In genomic region chr6:125995972-125996580, GRCh38 we compare ENCODE assay signal across 8 cellular contexts. TPM values are rescaled to one million over a fixed set of nuclear protein-coding genes. Genes with fewer than 3 reads are reported as not detected.
DNase-seq lines count a peak whose midpoint lies in the region; ATAC-seq and TF ChIP-seq lines count a peak whose summit lies in the region.

No MANE protein-coding gene starts in this region.

- no peaks in the 10 kb centered on the region for H4K20me1 ChIP-seq in OCI-LY3 (ENCODE audit: insufficient read depth, low read length)

- H3K9me3 ChIP-seq in OCI-LY3 (ENCODE audit: insufficient read depth, low read length) = no peaks in the 10 kb centered on the region
- H3K9me3 ChIP-seq in esophagus muscularis mucosa = no peaks in the 10 kb centered on the region

- H3K27me3 ChIP-seq in OCI-LY3 (ENCODE audit: low read depth, low read length) = no peaks in the 10 kb centered on the region
- no peaks in the 10 kb centered on the region for H3K27me3 ChIP-seq in esophagus muscularis mucosa

- no peak for TF ChIP-seq POLR2A in esophagus muscularis mucosa (IDR thresholded peaks at IDR 0.05; ENCODE audit: low read depth)

- H3K36me3 ChIP-seq in OCI-LY3 (replicated peaks; ENCODE audit: low read depth, low read length) (peaks cover 4% of the 10 kb centered on the region), esophagus muscularis mucosa (peaks cover 0 to 30% (median 19%) of the 10 kb centered on the region in 4 donors)

- peak; percentile 97 for ATAC-seq in GM21529 (IDR thresholded peaks at IDR 0.05; ENCODE audit: unreplicated experiment)

- H3K9me3 Mint-ChIP-seq in nephron progenitor cell = no peaks in the 10 kb centered on the region

- H3K4me1 ChIP-seq in OCI-LY3 (ENCODE audit: low read length) (peaks cover 5% of the 10 kb centered on the region; the same call in 1 of the 2 replicates), esophagus muscularis mucosa (peaks cover 0 to 32% (median 20%) of the 10 kb centered on the region in 4 donors)

- peaks cover 33% of the 10 kb centered on the region for H3K36me3 Mint-ChIP-seq in nephron progenitor cell (ENCODE audit: low read depth)

- WGBS in esophagus muscularis mucosa = 7% methylated on average over 8 of the region's 8 CpGs

- no peak overlapping the region for H2AFZ ChIP-seq in OCI-LY3 (ENCODE audit: low read depth, low read length)

- peaks cover 26% of the 10 kb centered on the region for H3K79me2 ChIP-seq in OCI-LY3 (ENCODE audit: low read length)

- H3K4me3 ChIP-seq in OCI-LY3 (ENCODE audit: low read length) (peak overlapping the region; percentile 58), esophagus muscularis mucosa (peak overlapping the region in 3 of 4 donors; percentile 16 to 34 (median 16))

- no peak overlapping the region for H3K9ac ChIP-seq in OCI-LY3 (ENCODE audit: low read length)

- no peak overlapping the region for H3K4me3 Mint-ChIP-seq in nephron progenitor cell

- no peak overlapping the region for H3K27ac Mint-ChIP-seq in nephron progenitor cell

- intact Hi-C loops in esophagus muscularis mucosa (cut with DNase I) = loop anchor here (10.0 kb wide), 1 partner anchor 1129 kb away; no protein-coding TSS in a partner anchor

- no peaks in the 10 kb centered on the region for H3K27me3 Mint-ChIP-seq in nephron progenitor cell (ENCODE audit: low read depth, poor library complexity)

- DNase-seq in DMS79 treated with DMSO at 0.1 percent for 48 hours (lab: John Stamatoyannopoulos, UW) = peak; percentile 59
- peak; percentile 44 for DNase-seq in HuH-7.5 (ENCODE audit: low spot score)
- peak; percentile 61 for DNase-seq in activated T-cell treated with anti-CD3 and anti-CD28 coated beads for 4 hours
- no peak for DNase-seq in esophagus muscularis mucosa (ENCODE audit: extremely low spot score)
- peak; percentile 75 for DNase-seq in nephron progenitor cell
- DNase-seq in stromal cell of bone marrow (ENCODE audit: low read depth) = peak; percentile 43

- H3K4me2 ChIP-seq in OCI-LY3 (ENCODE audit: low read length) = peak overlapping the region; percentile 61

- H3K27ac ChIP-seq in OCI-LY3 (ENCODE audit: low read length) (no peak overlapping the region), esophagus muscularis mucosa (replicated peaks in 1 of 4) (no peak overlapping the region)

- H3K4me1 Mint-ChIP-seq in nephron progenitor cell = peaks cover 17% of the 10 kb centered on the region

- TF ChIP-seq CTCF in OCI-LY3 (IDR thresholded peaks at IDR 0.05; ENCODE audit: low read depth, low read length) = peak; percentile 80
- TF ChIP-seq CTCF in esophagus muscularis mucosa (IDR thresholded peaks at IDR 0.05) = peak in 2 of 3 experiments; percentile 93 to 95
- peak; percentile 98 for TF ChIP-seq CTCF in nephron progenitor cell (IDR thresholded peaks at IDR 0.05)

- no peak for TF ChIP-seq EP300 in esophagus muscularis mucosa (IDR thresholded peaks at IDR 0.05)

RNA-seq across cellular contexts. Expression of gene TRMT11, which starts 9.7 kb away (rescaled TPM):
- 10 to 100 TPM; 16.1 to 24.9 (median 18.8) TPM for total RNA-seq in esophagus muscularis mucosa

RNA-seq across cellular contexts. Expression of gene HINT3, which starts 39.5 kb away (rescaled TPM):
- 10 to 100 TPM; 33.8 to 49.3 (median 35.8) TPM for total RNA-seq in esophagus muscularis mucosa
